Comparison of ENCODE assay signal across 3 cellular contexts in genomic region chr20:50064640-50065615, GRCh38.
A peak's percentile ranks its signal among the peaks of the same experiment; 100 is the strongest.
TF ChIP-seq lines count a peak whose summit lies in the region.

No MANE protein-coding gene starts in this region.

TF ChIP-seq in GM23338, 12 proteins besides CTCF, POLR2A, EP300 and RAD21 (continues in another document):
- TF ChIP-seq ZNF114 (CRISPR knock-in tag; IDR thresholded peaks at IDR 0.05) (no peak), NANOG (IDR thresholded peaks at IDR 0.05; ENCODE audit: borderline replicate concordance) (no peak), EZH2 (IDR thresholded peaks at IDR 0.05; ENCODE audit: low read depth, unreplicated experiment) (no peak), CREB1 (CRISPR knock-in tag; IDR thresholded peaks at IDR 0.05; ENCODE audit: low read depth) (no peak)
- TF ChIP-seq, protein P1, sequence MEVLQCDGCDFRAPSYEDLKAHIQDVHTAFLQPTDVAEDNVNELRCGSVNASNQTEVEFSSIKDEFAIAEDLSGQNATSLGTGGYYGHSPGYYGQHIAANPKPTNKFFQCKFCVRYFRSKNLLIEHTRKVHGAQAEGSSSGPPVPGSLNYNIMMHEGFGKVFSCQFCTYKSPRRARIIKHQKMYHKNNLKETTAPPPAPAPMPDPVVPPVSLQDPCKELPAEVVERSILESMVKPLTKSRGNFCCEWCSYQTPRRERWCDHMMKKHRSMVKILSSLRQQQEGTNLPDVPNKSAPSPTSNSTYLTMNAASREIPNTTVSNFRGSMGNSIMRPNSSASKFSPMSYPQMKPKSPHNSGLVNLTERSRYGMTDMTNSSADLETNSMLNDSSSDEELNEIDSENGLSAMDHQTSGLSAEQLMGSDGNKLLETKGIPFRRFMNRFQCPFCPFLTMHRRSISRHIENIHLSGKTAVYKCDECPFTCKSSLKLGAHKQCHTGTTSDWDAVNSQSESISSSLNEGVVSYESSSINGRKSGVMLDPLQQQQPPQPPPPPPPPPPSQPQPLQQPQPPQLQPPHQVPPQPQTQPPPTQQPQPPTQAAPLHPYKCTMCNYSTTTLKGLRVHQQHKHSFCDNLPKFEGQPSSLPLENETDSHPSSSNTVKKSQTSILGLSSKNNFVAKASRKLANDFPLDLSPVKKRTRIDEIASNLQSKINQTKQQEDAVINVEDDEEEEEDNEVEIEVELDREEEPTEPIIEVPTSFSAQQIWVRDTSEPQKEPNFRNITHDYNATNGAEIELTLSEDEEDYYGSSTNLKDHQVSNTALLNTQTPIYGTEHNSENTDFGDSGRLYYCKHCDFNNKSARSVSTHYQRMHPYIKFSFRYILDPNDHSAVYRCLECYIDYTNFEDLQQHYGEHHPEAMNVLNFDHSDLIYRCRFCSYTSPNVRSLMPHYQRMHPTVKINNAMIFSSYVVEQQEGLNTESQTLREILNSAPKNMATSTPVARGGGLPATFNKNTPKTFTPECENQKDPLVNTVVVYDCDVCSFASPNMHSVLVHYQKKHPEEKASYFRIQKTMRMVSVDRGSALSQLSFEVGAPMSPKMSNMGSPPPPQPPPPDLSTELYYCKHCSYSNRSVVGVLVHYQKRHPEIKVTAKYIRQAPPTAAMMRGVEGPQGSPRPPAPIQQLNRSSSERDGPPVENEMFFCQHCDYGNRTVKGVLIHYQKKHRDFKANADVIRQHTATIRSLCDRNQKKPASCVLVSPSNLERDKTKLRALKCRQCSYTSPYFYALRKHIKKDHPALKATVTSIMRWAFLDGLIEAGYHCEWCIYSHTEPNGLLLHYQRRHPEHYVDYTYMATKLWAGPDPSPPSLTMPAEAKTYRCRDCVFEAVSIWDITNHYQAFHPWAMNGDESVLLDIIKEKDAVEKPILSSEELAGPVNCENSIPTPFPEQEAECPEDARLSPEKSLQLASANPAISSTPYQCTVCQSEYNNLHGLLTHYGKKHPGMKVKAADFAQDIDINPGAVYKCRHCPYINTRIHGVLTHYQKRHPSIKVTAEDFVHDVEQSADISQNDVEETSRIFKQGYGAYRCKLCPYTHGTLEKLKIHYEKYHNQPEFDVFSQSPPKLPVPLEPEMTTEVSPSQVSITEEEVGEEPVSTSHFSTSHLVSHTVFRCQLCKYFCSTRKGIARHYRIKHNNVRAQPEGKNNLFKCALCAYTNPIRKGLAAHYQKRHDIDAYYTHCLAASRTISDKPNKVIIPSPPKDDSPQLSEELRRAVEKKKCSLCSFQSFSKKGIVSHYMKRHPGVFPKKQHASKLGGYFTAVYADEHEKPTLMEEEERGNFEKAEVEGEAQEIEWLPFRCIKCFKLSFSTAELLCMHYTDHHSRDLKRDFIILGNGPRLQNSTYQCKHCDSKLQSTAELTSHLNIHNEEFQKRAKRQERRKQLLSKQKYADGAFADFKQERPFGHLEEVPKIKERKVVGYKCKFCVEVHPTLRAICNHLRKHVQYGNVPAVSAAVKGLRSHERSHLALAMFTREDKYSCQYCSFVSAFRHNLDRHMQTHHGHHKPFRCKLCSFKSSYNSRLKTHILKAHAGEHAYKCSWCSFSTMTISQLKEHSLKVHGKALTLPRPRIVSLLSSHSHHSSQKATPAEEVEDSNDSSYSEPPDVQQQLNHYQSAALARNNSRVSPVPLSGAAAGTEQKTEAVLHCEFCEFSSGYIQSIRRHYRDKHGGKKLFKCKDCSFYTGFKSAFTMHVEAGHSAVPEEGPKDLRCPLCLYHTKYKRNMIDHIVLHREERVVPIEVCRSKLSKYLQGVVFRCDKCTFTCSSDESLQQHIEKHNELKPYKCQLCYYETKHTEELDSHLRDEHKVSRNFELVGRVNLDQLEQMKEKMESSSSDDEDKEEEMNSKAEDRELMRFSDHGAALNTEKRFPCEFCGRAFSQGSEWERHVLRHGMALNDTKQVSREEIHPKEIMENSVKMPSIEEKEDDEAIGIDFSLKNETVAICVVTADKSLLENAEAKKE (CRISPR knock-in tag; IDR thresholded peaks at IDR 0.05): no peak

TF ChIP-seq in IMR-90, 13 proteins besides CTCF, POLR2A, EP300 and RAD21:
- TF ChIP-seq NFE2L2 (IDR thresholded peaks at IDR 0.05; ENCODE audit: low read depth, low read length): no peak
- TF ChIP-seq CEBPB (IDR thresholded peaks at IDR 0.05; ENCODE audit: low read depth, low read length): no peak
- no peak for TF ChIP-seq FOS (IDR thresholded peaks at IDR 0.05; ENCODE audit: low read depth, low read length)

TF ChIP-seq in K562, 482 proteins besides CTCF, POLR2A, EP300 and RAD21:
- TF ChIP-seq ZBTB7A (IDR thresholded peaks at IDR 0.05; ENCODE audit: borderline replicate concordance, control insufficient read depth, low read depth, low read length) (0 out of 2 replicates have a peak, but pooled peaks have one; percentile 19), PYGO2 (tag; IDR thresholded peaks at IDR 0.05) (no peak), CBX3 (IDR thresholded peaks at IDR 0.05; ENCODE audit: borderline replicate concordance in 1 of 2, low read length in 2 of 2) (no peak), CEBPG (CRISPR knock-in tag; IDR thresholded peaks at IDR 0.05) (no peak), CEBPG (tag; conservative IDR thresholded peaks at IDR 0.05 in 1 of 2, IDR thresholded peaks at IDR 0.05 in 1 of 2) (no peak), MTA2 (IDR thresholded peaks at IDR 0.05; ENCODE audit: low read depth) (no peak), STAT5B (CRISPR knock-in tag; IDR thresholded peaks at IDR 0.05) (no peak), SMAD4 (CRISPR knock-in tag; conservative IDR thresholded peaks at IDR 0.05) (no peak), MEIS2 (IDR thresholded peaks at IDR 0.05; ENCODE audit: partially characterized antibody) (peak; percentile 36)
